In genomic region chr13:42720116-42720857, GRCh38 we compare ENCODE assay signal across 8 cellular contexts.
DNase-seq lines count a peak whose midpoint lies in the region; ATAC-seq, FAIRE-seq and TF ChIP-seq lines count a peak whose summit lies in the region.

No MANE protein-coding gene starts in this region.

- no peak overlapping the region for H3K9ac ChIP-seq in keratinocyte (ENCODE audit: control insufficient read depth, extremely low read depth, insufficient read depth, low read length)

- H3K27ac ChIP-seq in keratinocyte (ENCODE audit: control insufficient read depth, insufficient read depth, low read length): peak overlapping the region; percentile 67

- no peaks in the 10 kb centered on the region for H3K36me3 ChIP-seq in keratinocyte (ENCODE audit: control insufficient read depth in 2 of 2, extremely low read depth in 1 of 2, insufficient read depth in 2 of 2, low read length in 2 of 2)

- H3K9me3 ChIP-seq in keratinocyte (ENCODE audit: control insufficient read depth, low read depth, low read length): no peaks in the 10 kb centered on the region

- H3K4me2 ChIP-seq in keratinocyte (ENCODE audit: control insufficient read depth, extremely low read depth, insufficient read depth, low read depth, low read length): peak overlapping the region; percentile 29

- H3K27me3 ChIP-seq in keratinocyte (ENCODE audit: control insufficient read depth, extremely low read depth, insufficient read depth, low read length): no peaks in the 10 kb centered on the region

- no peaks in the 10 kb centered on the region for H3K79me2 ChIP-seq in keratinocyte (ENCODE audit: control insufficient read depth, insufficient read depth, low read length)

- no peak for TF ChIP-seq CTCF in keratinocyte (optimal IDR thresholded peaks at IDR 0.05 in 1 of 3, IDR thresholded peaks at IDR 0.05 in 1 of 3, conservative IDR thresholded peaks at IDR 0.05 in 1 of 3; ENCODE audit: extremely low read depth in 1 of 3, insufficient read depth in 2 of 3, low read length in 3 of 3)

- peak overlapping the region; percentile 55 for H2AFZ ChIP-seq in keratinocyte (ENCODE audit: control insufficient read depth, low read length)

- dilution Hi-C loops in keratinocyte (cut with MboI; ENCODE audit: extremely low pct_ligation_motif_present, low sequenced_read_pairs): no loop called here

- no peak overlapping the region for H3K4me3 ChIP-seq in keratinocyte (ENCODE audit: control insufficient read depth in 2 of 3, extremely low read depth in 1 of 3, insufficient read depth in 2 of 3, low read depth in 1 of 3, low read length in 3 of 3)

- H4K20me1 ChIP-seq in keratinocyte (ENCODE audit: control insufficient read depth, extremely low read depth, insufficient read depth, low read length): no peaks in the 10 kb centered on the region

- DNase-seq in AG08396 (ENCODE audit: low spot score) (peak; percentile 77), SKM-1 (lab: John Stamatoyannopoulos, UW; ENCODE audit: unreplicated experiment) (peak; percentile 51), keratinocyte (ENCODE audit: low read depth, low spot score) (peak; percentile 55), amygdala (lab: John Stamatoyannopoulos, UW) (no peak), left lobe of liver (ENCODE audit: low spot score) (no peak)

- H3K4me1 ChIP-seq in keratinocyte (ENCODE audit: control insufficient read depth, extremely low read depth, insufficient read depth, low read length): peaks cover 9% of the 10 kb centered on the region

- FAIRE-seq in keratinocyte (lab: Jason Lieb, UNC): peak; percentile 95

- peak; percentile 79 for ATAC-seq in HG02885 (IDR thresholded peaks at IDR 0.05; ENCODE audit: poor library complexity, unreplicated experiment)
- ATAC-seq in HG03139 (IDR thresholded peaks at IDR 0.05; ENCODE audit: unreplicated experiment): no peak
- ATAC-seq in HG03159 (IDR thresholded peaks at IDR 0.05; ENCODE audit: unreplicated experiment): no peak
- ATAC-seq in left lobe of liver: no peak

- no peaks in the 10 kb centered on the region for H3K9me1 ChIP-seq in keratinocyte (ENCODE audit: control insufficient read depth, extremely low read depth, insufficient read depth, low read length)

Comparison
In these comparisons a context has a peak if more than half of its experiments do, and no peak if none do; other contexts are left out.
1. DNase-seq: peak in AG08396 (single experiment), SKM-1 (single experiment) and keratinocyte (single experiment); none in amygdala (0 of 56) and left lobe of liver (single experiment).